ENCODE assay signal across 5 cellular contexts in the genomic region with DNA sequence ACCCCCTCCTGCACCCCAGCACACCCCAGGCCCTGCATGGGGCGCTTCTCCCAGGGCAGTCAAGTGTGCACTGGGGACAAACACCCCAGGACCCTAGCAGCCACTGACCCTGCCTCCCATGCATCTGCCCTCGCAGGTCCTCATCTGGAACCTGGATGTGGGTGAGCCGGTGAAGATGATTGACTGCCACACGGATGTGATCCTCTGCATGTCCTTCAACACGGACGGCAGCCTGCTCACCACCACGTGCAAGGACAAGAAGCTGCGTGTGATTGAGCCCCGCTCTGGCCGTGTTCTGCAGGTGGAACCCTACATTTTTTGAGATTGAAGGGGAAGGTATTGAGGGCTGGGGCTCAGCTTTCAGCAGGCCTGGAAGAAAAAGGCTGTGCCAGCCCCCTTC.
"Had no signal": no experiment of that assay in that cellular context is flagged by ENCODE, and none has a peak within 500 bp of the region (broad histone marks: within the 10 kb centered on the region; RNA-seq: fewer than 3 reads in every experiment).

No MANE protein-coding gene starts in this region.

- H3K4me3 ChIP-seq: K562 had no signal

- H3K27ac ChIP-seq: HL-60 had no signal

- DNase-seq: IMR-90, KBM-7 had no signal

- ATAC-seq: HepG2, K562 had no signal
